Comparison of ENCODE assay signal across 8 cellular contexts in the genomic region with DNA sequence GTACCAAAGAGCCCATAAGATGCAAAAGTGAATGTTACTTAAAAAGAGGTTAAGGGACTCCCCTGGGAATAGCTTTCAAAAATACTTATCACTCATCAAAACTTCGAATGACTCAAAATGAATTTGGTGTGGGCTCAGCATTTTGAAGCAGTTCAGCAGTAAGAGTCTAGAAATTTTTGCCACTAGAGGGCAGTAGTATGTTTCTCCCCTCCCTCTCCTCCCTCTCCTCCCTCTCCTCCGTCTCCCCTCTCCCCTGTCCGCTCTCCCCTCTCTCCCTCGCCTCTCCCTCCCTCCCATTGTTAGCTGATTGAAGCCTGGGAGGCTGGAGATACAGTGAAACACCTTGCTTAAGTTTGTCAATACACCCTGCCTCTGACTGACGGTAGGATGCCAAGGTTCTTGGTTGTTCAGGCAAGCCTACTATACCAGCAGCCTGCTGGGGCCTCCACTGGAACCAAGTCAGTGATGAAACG.
DNase-seq lines count a peak whose midpoint lies in the region; ATAC-seq, FAIRE-seq and TF ChIP-seq lines count a peak whose summit lies in the region.

No MANE protein-coding gene starts in this region.

- H3K4me3 Mint-ChIP-seq in T-helper 17 cell = peak overlapping the region; percentile 50

- DNase-seq in GM12892 (ENCODE audit: insufficient read length) = peak; percentile 21
- DNase-seq in NCI-H146 (lab: John Stamatoyannopoulos, UW) = peak; percentile 77
- DNase-seq in T-helper 17 cell = peak in 2 of 3 donors; percentile 12 to 14
- DNase-seq in cardiac fibroblast (ENCODE audit: low read depth in 2 of 2) = peak; percentile 81 to 87
- DNase-seq in left kidney (ENCODE audit: low read depth, low spot score) = peak; percentile 77
- peak; percentile 9 to 17 for DNase-seq in stimulated activated CD4-positive, alpha-beta T cell treated with anti-CD3 and anti-CD28 coated beads, Interleukin-4, amount 100 ng/mL, for 48 hours (ENCODE audit: low read depth in 2 of 2)

- peak; percentile 84 for ATAC-seq in HG02852 (IDR thresholded peaks at IDR 0.05; ENCODE audit: unreplicated experiment)
- ATAC-seq in T-helper 17 cell = peak; percentile 92

- TF ChIP-seq CTCF in 22Rv1 (IDR thresholded peaks at IDR 0.05) (peak; percentile 83), cardiac fibroblast (IDR thresholded peaks at IDR 0.05; ENCODE audit: low read depth, low read length) (peak; percentile 64)

- H3K27ac Mint-ChIP-seq in T-helper 17 cell = no peak overlapping the region

- H3K4me3 ChIP-seq in cardiac fibroblast (replicated peaks in 1 of 2; ENCODE audit: low read depth in 2 of 2, low read length in 2 of 2) = no peak overlapping the region

- no peak for TF ChIP-seq POLR2A in GM12892 (IDR thresholded peaks at IDR 0.05; ENCODE audit: low read depth, low read length)

- FAIRE-seq in GM12892 (lab: Jason Lieb, UNC) = peak; percentile 85

- H3K27me3 Mint-ChIP-seq in T-helper 17 cell = no peaks in the 10 kb centered on the region

- peaks cover 16% of the 10 kb centered on the region for H3K4me1 Mint-ChIP-seq in T-helper 17 cell

- H3K9me3 ChIP-seq in T-helper 17 cell (ENCODE audit: control insufficient read depth, low read length, poor library complexity, severe bottlenecking) = no peaks in the 10 kb centered on the region

- peaks cover 3% of the 10 kb centered on the region for H3K36me3 Mint-ChIP-seq in T-helper 17 cell (ENCODE audit: low read depth)

- H3K27ac ChIP-seq in 22Rv1 = no peak overlapping the region

Comparison
In these comparisons a context has a peak if more than half of its experiments do, and no peak if none do; other contexts are left out.
1. DNase-seq: peak in every context shown above with its lines; median percentile 84 in cardiac fibroblast; 77 in NCI-H146; 77 in left kidney; 21 in GM12892; 13 in T-helper 17 cell; 13 in stimulated activated CD4-positive, alpha-beta T cell treated with anti-CD3 and anti-CD28 coated beads, Interleukin-4, amount 100 ng/mL, for 48 hours.